In the genomic region with DNA sequence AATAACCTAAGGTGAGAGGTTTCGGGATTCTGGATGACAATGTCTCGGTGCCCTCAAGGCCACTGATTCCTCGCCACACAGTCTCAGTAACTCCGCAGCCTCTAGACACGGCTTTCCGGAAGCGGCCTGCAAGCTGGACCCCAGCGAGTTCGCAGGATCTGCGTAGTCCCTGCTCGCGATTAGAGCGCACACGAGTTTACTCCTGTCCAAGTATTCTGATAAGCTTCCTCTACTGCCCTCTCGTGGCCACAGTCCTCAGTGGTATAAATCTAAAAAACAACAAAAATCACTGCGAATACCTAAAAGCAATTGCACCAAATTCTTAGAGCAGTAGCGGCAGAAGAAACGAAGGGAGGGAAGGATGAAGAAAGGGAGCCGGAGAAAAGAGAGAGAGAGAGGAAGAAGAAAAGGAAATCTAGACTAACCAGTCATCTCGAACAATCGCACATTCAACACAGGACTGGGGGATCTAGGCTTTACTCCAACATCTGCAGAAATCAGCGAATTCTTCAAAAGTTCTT, we compare ENCODE assay signal across 8 cellular contexts. TPM values are rescaled to one million over a fixed set of nuclear protein-coding genes. Genes with fewer than 3 reads are reported as not detected.
DNase-seq lines count a peak whose midpoint lies in the region; ATAC-seq and TF ChIP-seq lines count a peak whose summit lies in the region.

No MANE protein-coding gene starts in this region.

- peak overlapping the region in 2 of 4 donors; percentile 50 to 90 for H3K4me3 ChIP-seq in adrenal gland
- H3K4me3 ChIP-seq in heart left ventricle = peak overlapping the region in 11 of 12 donors; percentile 66 to 98 (median 88)

- peak overlapping the region; percentile 71 for H3K27ac Mint-ChIP-seq in type B pancreatic cell

- no peaks in the 10 kb centered on the region for H3K9me3 Mint-ChIP-seq in type B pancreatic cell

- 7 to 8% (median 7%) methylated on average over 22 of the region's 22 CpGs for WGBS in adrenal gland, 4 donors
- 7 to 9% (median 8%) methylated on average over 14 to 22 of the region's 22 CpGs for WGBS in heart left ventricle, 4 donors

- H3K9me3 ChIP-seq in ES-I3 (ENCODE audit: control insufficient read depth, insufficient read depth, low read length) (no peaks in the 10 kb centered on the region), adrenal gland (replicated peaks in 1 of 3) (no peaks in the 10 kb centered on the region), heart left ventricle (no peaks in the 10 kb centered on the region)

- peak; percentile 86 for DNase-seq in HEK293T (ENCODE audit: extremely low spot score)
- DNase-seq in NCI-H1092 (lab: John Stamatoyannopoulos, UW) = peak; percentile 94
- DNase-seq in SW 1271 (lab: John Stamatoyannopoulos, UW) = peak; percentile 38 to 73
- peak; percentile 89 to 98 (median 94) for DNase-seq in adrenal gland
- DNase-seq in heart left ventricle = peak; percentile 89 to 95 (median 91)
- DNase-seq in posterior cingulate gyrus = peak; percentile 60 to 95 (median 87)
- DNase-seq in type B pancreatic cell (ENCODE audit: extremely low spot score, unreplicated experiment) = peak; percentile 89

- POLR2A ChIA-PET in HEK293T (lab: Yijun Ruan, JAX) = interaction anchor here (0.7 to 1.5 kb wide), 5 partner anchors 22 to 223 kb away, joined by 3 to 5 read pairs (median 4); no protein-coding TSS in a partner anchor

- peak overlapping the region; percentile 96 for H3K4me3 Mint-ChIP-seq in type B pancreatic cell

- peaks cover 6% of the 10 kb centered on the region for H3K27me3 Mint-ChIP-seq in type B pancreatic cell

- H3K36me3 ChIP-seq in ES-I3 (ENCODE audit: insufficient read depth, low read length) = no peaks in the 10 kb centered on the region
- no peaks in the 10 kb centered on the region for H3K36me3 ChIP-seq in adrenal gland (replicated peaks in 1 of 2)
- no peaks in the 10 kb centered on the region for H3K36me3 ChIP-seq in heart left ventricle

- H3K27ac ChIP-seq in adrenal gland (peak overlapping the region in 3 of 5 donors; percentile 48 to 95 (median 83)), heart left ventricle (peak overlapping the region; percentile 74 to 98 (median 92))

- peak overlapping the region; percentile 72; the same call in 1 of the 2 replicates for H3K9ac ChIP-seq in ES-I3 (ENCODE audit: low read depth, low read length)

- peaks cover 3% of the 10 kb centered on the region for H3K4me1 ChIP-seq in ES-I3 (ENCODE audit: insufficient read depth, low read length)
- H3K4me1 ChIP-seq in adrenal gland (replicated peaks in 1 of 2) = peaks cover 0 to 19% of the 10 kb centered on the region in 2 donors
- H3K4me1 ChIP-seq in heart left ventricle = peaks cover 0 to 53% (median 29%) of the 10 kb centered on the region in 12 donors

- no peaks in the 10 kb centered on the region for H3K36me3 Mint-ChIP-seq in type B pancreatic cell

- H3K27me3 ChIP-seq in adrenal gland = no peaks in the 10 kb centered on the region
- H3K27me3 ChIP-seq in heart left ventricle = peaks cover 0 to 14% (median 0%) of the 10 kb centered on the region in 9 donors

- TF ChIP-seq CTCF in adrenal gland (IDR thresholded peaks at IDR 0.05) (peak; percentile 74 to 91 (median 84)), heart left ventricle (IDR thresholded peaks at IDR 0.05) (peak; percentile 76 to 93 (median 83)), type B pancreatic cell (conservative IDR thresholded peaks at IDR 0.05) (peak; percentile 89)

- intact Hi-C loops in adrenal gland (cut with DNase I) (loop anchor here in 1 of 2 donors (5.0 kb wide), 1 partner anchor 223 kb away; no protein-coding TSS in a partner anchor), heart left ventricle (cut with DNase I) (loop anchor here (1.0 to 10.0 kb wide), 15 partner anchors 112 to 360 kb away; no protein-coding TSS in a partner anchor), posterior cingulate gyrus (cut with DNase I) (loop anchor here (1.0 to 5.0 kb wide), 3 partner anchors 113 to 224 kb away; no protein-coding TSS in a partner anchor)

- CTCF ChIA-PET in HEK293T (lab: Yijun Ruan, JAX) = interaction anchor here (0.7 to 4.0 kb wide), 17 partner anchors 10 to 963 kb away, joined by 3 to 45 read pairs (median 4); no protein-coding TSS in a partner anchor

- H3K4me1 Mint-ChIP-seq in type B pancreatic cell (ENCODE audit: unreplicated experiment) = peaks cover 38% of the 10 kb centered on the region

- peak; percentile 73 to 87 (median 78) for ATAC-seq in heart left ventricle

- TF ChIP-seq POLR2A in adrenal gland (IDR thresholded peaks at IDR 0.05) (peak in 1 of 2 donors; percentile 21), heart left ventricle (IDR thresholded peaks at IDR 0.05) (no peak)

TF ChIP-seq in HEK293T, 16 proteins besides CTCF, POLR2A, EP300 and RAD21:
- no peak for TF ChIP-seq SP1 (IDR thresholded peaks at IDR 0.05)

RNA-seq across cellular contexts. Expression of gene PLXNA2, which starts 1.1 kb away (rescaled TPM):
- total RNA-seq in adrenal gland = 1 to 10 TPM; 2.7 to 9.4 (median 5.3) TPM
- 1 to 10 TPM; 2.8 to 4.3 (median 4.3) TPM for polyA plus RNA-seq in adrenal gland
- total RNA-seq in heart left ventricle = 10 to 100 TPM; 13.3 to 28.2 (median 18.4) TPM
- polyA plus RNA-seq in heart left ventricle = 10 to 100 TPM in 1 of 2 donors, 1 to 10 TPM in 1; 9.2 to 10.5 TPM
- total RNA-seq in type B pancreatic cell (ENCODE audit: low replicate concordance) = 80.1 and 120 TPM in 2 replicates
